ENCODE assay signal across 8 cellular contexts in the genomic region with DNA sequence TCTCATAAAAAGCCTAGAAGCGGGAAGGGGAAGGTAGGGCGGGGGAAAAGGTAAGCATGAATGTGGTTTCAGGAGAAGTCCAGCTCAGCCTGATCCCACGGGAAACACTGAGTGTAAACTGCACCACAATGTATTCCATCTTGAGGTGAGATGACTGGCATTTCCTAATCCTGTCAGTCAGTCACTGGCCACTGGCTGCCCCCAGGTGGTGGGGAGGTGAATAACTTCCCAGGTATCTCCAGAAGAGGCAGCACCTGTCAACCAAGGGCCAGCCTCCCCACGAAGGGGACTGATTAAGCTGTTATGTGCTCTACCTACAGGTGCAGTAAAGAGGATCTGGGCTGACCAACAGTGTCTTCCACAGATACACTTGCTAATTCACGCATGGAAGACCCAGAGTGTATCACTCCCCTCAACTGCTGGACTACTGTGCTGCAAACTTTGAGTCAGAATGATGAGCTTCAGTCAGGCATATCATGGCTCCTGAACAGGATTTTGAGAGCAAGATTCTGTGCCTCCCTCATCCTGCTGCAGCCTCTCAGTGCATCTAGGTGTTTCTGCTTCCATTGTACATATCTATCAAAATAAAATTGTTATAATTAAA.
DNase-seq lines count a peak whose midpoint lies in the region; ATAC-seq, FAIRE-seq and TF ChIP-seq lines count a peak whose summit lies in the region.

No MANE protein-coding gene starts in this region.

- H3K36me3 ChIP-seq in small intestine (ENCODE audit: control insufficient read depth in 2 of 2, insufficient read depth in 2 of 2, low read length in 2 of 2), result no peaks in the 10 kb centered on the region

- no peak overlapping the region for H3K27ac Mint-ChIP-seq in activated CD8-positive, alpha-beta memory T cell treated with anti-CD3 and anti-CD28 coated beads, Interleukin-2, amount 10 ng/mL, durations not matched to agents 7 days and 5 days

- H3K9me3 ChIP-seq in small intestine (ENCODE audit: control insufficient read depth, low read depth), result no peaks in the 10 kb centered on the region

- CTCF ChIA-PET in activated CD8-positive, alpha-beta memory T cell treated with anti-CD3 and anti-CD28 coated beads, Interleukin-2, amount 10 ng/mL, durations not matched to agents 7 days and 5 days (lab: Charles Lee), result interaction anchor here (0.7 to 4.9 kb wide), 8 partner anchors 9 to 372 kb away, joined by 3 to 41 read pairs (median 4); no protein-coding TSS in a partner anchor

- peak; percentile 12 for TF ChIP-seq CTCF in fibroblast of villous mesenchyme (IDR thresholded peaks at IDR 0.05; ENCODE audit: insufficient read depth, low read depth, low read length)

- peaks cover 12% of the 10 kb centered on the region for H3K27me3 Mint-ChIP-seq in activated CD8-positive, alpha-beta memory T cell treated with anti-CD3 and anti-CD28 coated beads, Interleukin-2, amount 10 ng/mL, durations not matched to agents 7 days and 5 days

- H3K4me3 ChIP-seq in fibroblast of villous mesenchyme (ENCODE audit: low read depth, low read length) (no peak overlapping the region), small intestine (ENCODE audit: low read depth in 1 of 2, low read length in 2 of 2) (no peak overlapping the region)

- H3K4me1 Mint-ChIP-seq in activated CD8-positive, alpha-beta memory T cell treated with anti-CD3 and anti-CD28 coated beads, Interleukin-2, amount 10 ng/mL, durations not matched to agents 7 days and 5 days, result no peaks in the 10 kb centered on the region

- H3K27ac ChIP-seq in small intestine (ENCODE audit: low read depth in 1 of 2, low read length in 1 of 2), result no peak overlapping the region

- H3K27me3 ChIP-seq in small intestine (ENCODE audit: control insufficient read depth in 2 of 2, insufficient read depth in 2 of 2, low read length in 2 of 2), result no peaks in the 10 kb centered on the region

- no peaks in the 10 kb centered on the region for H3K4me1 ChIP-seq in small intestine (ENCODE audit: control insufficient read depth in 2 of 2, insufficient read depth in 1 of 2, low read depth in 1 of 2, low read length in 1 of 2)

- 12 to 27% (median 24%) methylated on average over 5 of the region's 5 CpGs for WGBS in small intestine, 3 donors

- no peak for FAIRE-seq in small intestine (lab: Jason Lieb, UNC)

- no peak overlapping the region for H3K4me3 Mint-ChIP-seq in activated CD8-positive, alpha-beta memory T cell treated with anti-CD3 and anti-CD28 coated beads, Interleukin-2, amount 10 ng/mL, durations not matched to agents 7 days and 5 days

- ATAC-seq in activated CD8-positive, alpha-beta memory T cell treated with anti-CD3 and anti-CD28 coated beads, Interleukin-2, amount 10 ng/mL, durations not matched to agents 7 days and 5 days, result peak; percentile 42
- ATAC-seq in HG03457 (IDR thresholded peaks at IDR 0.05; ENCODE audit: unreplicated experiment) (no peak), GM21367 (IDR thresholded peaks at IDR 0.05; ENCODE audit: unreplicated experiment) (no peak)

- H3K36me3 Mint-ChIP-seq in activated CD8-positive, alpha-beta memory T cell treated with anti-CD3 and anti-CD28 coated beads, Interleukin-2, amount 10 ng/mL, durations not matched to agents 7 days and 5 days, result no peaks in the 10 kb centered on the region

- peak; percentile 10 for DNase-seq in NCI-H1092 (lab: John Stamatoyannopoulos, UW)
- DNase-seq in NCI-H1092 treated with DMSO at 0.1 percent for 48 hours (lab: John Stamatoyannopoulos, UW), result no peak
- DNase-seq in NCI-H226, result peak; percentile 19
- DNase-seq in activated CD8-positive, alpha-beta memory T cell treated with anti-CD3 and anti-CD28 coated beads, Interleukin-2, amount 10 ng/mL, durations not matched to agents 7 days and 5 days, result peak; percentile 73
- no peak for DNase-seq in fibroblast of villous mesenchyme (ENCODE audit: low read depth)
- peak; percentile 57 for DNase-seq in small intestine

- H3K9me3 Mint-ChIP-seq in activated CD8-positive, alpha-beta memory T cell treated with anti-CD3 and anti-CD28 coated beads, Interleukin-2, amount 10 ng/mL, durations not matched to agents 7 days and 5 days (ENCODE audit: low read depth), result no peaks in the 10 kb centered on the region

Comparison
In these comparisons a context has a peak if more than half of its experiments do, and no peak if none do; other contexts are left out.
1. DNase-seq: peak in NCI-H1092 (single experiment), NCI-H226 (single experiment), activated CD8-positive, alpha-beta memory T cell treated with anti-CD3 and anti-CD28 coated beads, Interleukin-2, amount 10 ng/mL, durations not matched to agents 7 days and 5 days (single experiment) and small intestine (single experiment); none in NCI-H1092 treated with DMSO at 0.1 percent for 48 hours (single experiment) and fibroblast of villous mesenchyme (single experiment).